Comparison of ENCODE assay signal across 1 cellular context in genomic region chr6:27209659-27210269, GRCh38.
TF ChIP-seq lines count a peak whose summit lies in the region.

No MANE protein-coding gene starts in this region.

TF ChIP-seq in K562, 482 proteins besides CTCF, POLR2A, EP300 and RAD21 (continued from another document and continues in another):
- TF ChIP-seq MGA (IDR thresholded peaks at IDR 0.05) (no peak), ARHGAP35 (IDR thresholded peaks at IDR 0.05; ENCODE audit: partially characterized antibody) (no peak), CHD2 (IDR thresholded peaks at IDR 0.05; ENCODE audit: low read depth, low read length) (0 out of 2 replicates have a peak, but pooled peaks have one; percentile 27), NRF1 (conservative IDR thresholded peaks at IDR 0.05 in 1 of 2, IDR thresholded peaks at IDR 0.05 in 1 of 2) (peak; percentile 68 to 73), ZNF24 (IDR thresholded peaks at IDR 0.05) (0 out of 2 replicates have a peak, but pooled peaks have one; percentile 10), NBN (IDR thresholded peaks at IDR 0.05; ENCODE audit: low read depth) (peak; percentile 53; the same call in 1 of the 2 replicates), C11orf30 (IDR thresholded peaks at IDR 0.05; ENCODE audit: low read depth) (no peak), CSDE1 (IDR thresholded peaks at IDR 0.05) (no peak), BCOR (IDR thresholded peaks at IDR 0.05) (peak; percentile 20; the same call in 1 of the 2 replicates), ZNF253 (CRISPR knock-in tag; conservative IDR thresholded peaks at IDR 0.05) (no peak), HDAC6 (IDR thresholded peaks at IDR 0.05; ENCODE audit: low read depth, low read length) (no peak), KDM5B (IDR thresholded peaks at IDR 0.05; ENCODE audit: insufficient replicate concordance, low read depth, low read length) (no peak), PHTF2 (CRISPR knock-in tag; IDR thresholded peaks at IDR 0.05) (no peak), CBX1 (IDR thresholded peaks at IDR 0.05; ENCODE audit: low read depth) (no peak), MAFF (IDR thresholded peaks at IDR 0.05; ENCODE audit: low read length) (no peak), ZNF217 (CRISPR knock-in tag; IDR thresholded peaks at IDR 0.05) (no peak), CUX1 (CRISPR knock-in tag; IDR thresholded peaks at IDR 0.05) (no peak), TFAP4 (CRISPR knock-in tag; IDR thresholded peaks at IDR 0.05; ENCODE audit: borderline replicate concordance) (no peak), ZNF324 (CRISPR knock-in tag; IDR thresholded peaks at IDR 0.05) (no peak), ZBTB9 (CRISPR knock-in tag; IDR thresholded peaks at IDR 0.05) (no peak), ZNF609 (CRISPR knock-in tag; IDR thresholded peaks at IDR 0.05; ENCODE audit: borderline replicate concordance) (no peak), L3MBTL2 (IDR thresholded peaks at IDR 0.05) (0 out of 2 replicates have a peak, but pooled peaks have one; percentile 28), MLX (CRISPR knock-in tag; conservative IDR thresholded peaks at IDR 0.05) (no peak), RB1 (IDR thresholded peaks at IDR 0.05; ENCODE audit: low read depth) (0 out of 2 replicates have a peak, but pooled peaks have one; percentile 33), CHD4 (IDR thresholded peaks at IDR 0.05; ENCODE audit: insufficient read depth, insufficient replicate concordance, low read depth, low read length, poor library complexity, severe bottlenecking) (no peak), ZSCAN29 (IDR thresholded peaks at IDR 0.05) (no peak), DEAF1 (CRISPR knock-in tag; IDR thresholded peaks at IDR 0.05) (no peak)
